In genomic region chr12:46990211-46990610, GRCh38 we compare ENCODE assay signal across 9 cellular contexts.
"Had no signal": no experiment of that assay in that cellular context is flagged by ENCODE, and none has a peak within 500 bp of the region (broad histone marks: within the 10 kb centered on the region; RNA-seq: fewer than 3 reads in every experiment).

No MANE protein-coding gene starts in this region.

- ATAC-seq: GM23338, HCT116 had no signal

- H3K4me1 Mint-ChIP-seq: GM23338, H9 had no signal

- H3K4me3 Mint-ChIP-seq: GM23338, H9, HFFc6 had no signal

- H3K27ac Mint-ChIP-seq: GM23338, H9 had no signal

- DNase-seq: GM23248, GOT3, H7, H9, HCEC 1CT, HFFc6 had no signal

- FAIRE-seq: H1 had no signal
